Comparison of ENCODE assay signal across 24 cellular contexts in the genomic region with DNA sequence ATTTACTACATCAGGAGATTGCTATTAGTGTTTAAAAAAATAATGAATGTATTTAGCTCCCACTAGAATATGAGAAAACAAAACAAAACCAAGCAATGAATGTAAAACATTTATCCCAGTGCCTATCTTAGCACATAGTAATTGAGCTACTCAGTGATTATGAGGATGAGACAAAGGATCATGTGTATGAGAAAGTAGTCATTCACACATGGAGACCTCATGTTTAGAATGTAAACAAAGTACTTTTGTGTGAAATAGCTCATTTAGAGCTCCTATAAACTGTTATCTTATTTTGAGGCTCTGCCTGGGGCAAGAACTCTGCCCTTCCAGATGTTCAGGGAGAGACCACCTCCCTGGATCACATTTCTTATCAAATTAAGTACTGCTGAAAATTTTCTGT.
"Had no signal": no experiment of that assay in that cellular context is flagged by ENCODE, and none has a peak within 500 bp of the region (broad histone marks: within the 10 kb centered on the region; RNA-seq: fewer than 3 reads in every experiment).

No MANE protein-coding gene starts in this region.

- DNase-seq: dermis blood vessel endothelial cell; dorsolateral prefrontal cortex; effector CD4-positive, alpha-beta T cell; effector memory CD4-positive, alpha-beta T cell; erythroblast; esophagus squamous epithelium; foreskin fibroblast; heart left ventricle; hippocampal formation; left cardiac atrium; left lung; left ventricle myocardium superior; lower lobe of right lung; mesenchymal stem cell; midbrain; naive thymus-derived CD4-positive, alpha-beta T cell had no signal

- H3K36me3 ChIP-seq: esophagus squamous epithelium, gastroesophageal sphincter, heart left ventricle, left lung, lower lobe of right lung had no signal

- H3K27me3 ChIP-seq: dorsolateral prefrontal cortex, esophagus squamous epithelium, gastroesophageal sphincter, heart left ventricle, left lung had no signal

- FAIRE-seq: colon, endothelial cell of umbilical vein, frontal cortex, islet of Langerhans, keratinocyte had no signal

- H3K27ac ChIP-seq: coronary artery, dorsolateral prefrontal cortex, epithelial cell of prostate, esophagus squamous epithelium, gastroesophageal sphincter, heart left ventricle, left lung, lower lobe of right lung had no signal

- H3K4me1 ChIP-seq: esophagus squamous epithelium, gastroesophageal sphincter, heart left ventricle, left lung, lower lobe of right lung had no signal

- H3K4me3 ChIP-seq: coronary artery, dorsolateral prefrontal cortex, esophagus squamous epithelium, gastroesophageal sphincter, heart left ventricle, left lung, lower lobe of right lung had no signal
